ENCODE assay signal across 1 cellular context in the genomic region with DNA sequence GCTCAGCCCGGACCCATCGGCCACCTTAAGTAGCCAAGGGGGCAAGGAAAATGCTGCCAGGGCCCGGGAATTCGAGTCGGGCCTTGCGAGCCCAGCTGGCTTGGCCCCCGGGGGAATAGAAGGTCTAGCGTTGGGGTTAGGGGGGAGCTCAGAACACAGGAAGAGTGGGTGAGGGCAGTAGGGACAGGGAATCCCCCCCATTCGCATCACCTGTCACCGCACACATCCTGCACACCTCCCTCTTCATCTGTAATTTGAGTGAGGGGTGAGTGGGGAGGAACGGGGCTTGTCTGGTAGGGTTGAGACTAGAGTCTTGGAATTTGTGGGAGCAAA.
TF ChIP-seq lines count a peak whose summit lies in the region.

No MANE protein-coding gene starts in this region.

TF ChIP-seq in HepG2, 621 proteins besides CTCF, POLR2A, EP300 and RAD21 (continued from another document):
- TF ChIP-seq, protein P1, sequence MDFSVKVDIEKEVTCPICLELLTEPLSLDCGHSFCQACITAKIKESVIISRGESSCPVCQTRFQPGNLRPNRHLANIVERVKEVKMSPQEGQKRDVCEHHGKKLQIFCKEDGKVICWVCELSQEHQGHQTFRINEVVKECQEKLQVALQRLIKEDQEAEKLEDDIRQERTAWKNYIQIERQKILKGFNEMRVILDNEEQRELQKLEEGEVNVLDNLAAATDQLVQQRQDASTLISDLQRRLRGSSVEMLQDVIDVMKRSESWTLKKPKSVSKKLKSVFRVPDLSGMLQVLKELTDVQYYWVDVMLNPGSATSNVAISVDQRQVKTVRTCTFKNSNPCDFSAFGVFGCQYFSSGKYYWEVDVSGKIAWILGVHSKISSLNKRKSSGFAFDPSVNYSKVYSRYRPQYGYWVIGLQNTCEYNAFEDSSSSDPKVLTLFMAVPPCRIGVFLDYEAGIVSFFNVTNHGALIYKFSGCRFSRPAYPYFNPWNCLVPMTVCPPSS (IDR thresholded peaks at IDR 0.05) = no peak
- TF ChIP-seq ZNF24 (IDR thresholded peaks at IDR 0.05) = no peak
- no peak for TF ChIP-seq ZNF550 (CRISPR knock-in tag; IDR thresholded peaks at IDR 0.05; ENCODE audit: borderline replicate concordance)
- TF ChIP-seq ZBTB25 (CRISPR knock-in tag; IDR thresholded peaks at IDR 0.05) = no peak
- TF ChIP-seq, protein P2, sequence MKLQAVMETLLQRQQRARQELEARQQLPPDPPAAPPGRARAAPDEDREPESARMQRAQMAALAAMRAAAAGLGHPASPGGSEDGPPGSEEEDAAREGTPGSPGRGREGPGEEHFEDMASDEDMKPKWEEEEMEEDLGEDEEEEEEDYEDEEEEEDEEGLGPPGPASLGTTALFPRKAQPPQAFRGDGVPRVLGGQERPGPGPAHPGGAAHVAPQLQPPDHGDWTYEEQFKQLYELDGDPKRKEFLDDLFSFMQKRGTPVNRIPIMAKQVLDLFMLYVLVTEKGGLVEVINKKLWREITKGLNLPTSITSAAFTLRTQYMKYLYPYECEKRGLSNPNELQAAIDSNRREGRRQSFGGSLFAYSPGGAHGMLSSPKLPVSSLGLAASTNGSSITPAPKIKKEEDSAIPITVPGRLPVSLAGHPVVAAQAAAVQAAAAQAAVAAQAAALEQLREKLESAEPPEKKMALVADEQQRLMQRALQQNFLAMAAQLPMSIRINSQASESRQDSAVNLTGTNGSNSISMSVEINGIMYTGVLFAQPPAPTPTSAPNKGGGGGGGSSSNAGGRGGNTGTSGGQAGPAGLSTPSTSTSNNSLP (IDR thresholded peaks at IDR 0.05; ENCODE audit: low read depth, low read length) = no peak
- no peak for TF ChIP-seq KDM2A (CRISPR knock-in tag; IDR thresholded peaks at IDR 0.05; ENCODE audit: borderline replicate concordance, low read depth)
- no peak for TF ChIP-seq SOX13 (IDR thresholded peaks at IDR 0.05)
- TF ChIP-seq SOX13 (CRISPR knock-in tag; conservative IDR thresholded peaks at IDR 0.05 in 1 of 2, IDR thresholded peaks at IDR 0.05 in 1 of 2) = no peak
- no peak for TF ChIP-seq HOXA5 (CRISPR knock-in tag; IDR thresholded peaks at IDR 0.05)
- TF ChIP-seq ZBTB8A (CRISPR knock-in tag; IDR thresholded peaks at IDR 0.05; ENCODE audit: borderline replicate concordance, low read depth) = no peak
- TF ChIP-seq ONECUT2 (CRISPR knock-in tag; IDR thresholded peaks at IDR 0.05) = no peak
- no peak for TF ChIP-seq PHF21A (CRISPR knock-in tag; IDR thresholded peaks at IDR 0.05)
